Comparison of ENCODE assay signal across 10 cellular contexts in genomic region chr6:27891300-27891913, GRCh38. TPM values are rescaled to one million over a fixed set of nuclear protein-coding genes. Genes with fewer than 3 reads are reported as not detected.
DNase-seq lines count a peak whose midpoint lies in the region; ATAC-seq and TF ChIP-seq lines count a peak whose summit lies in the region.
"Had no signal": no experiment of that assay in that cellular context is flagged by ENCODE, and none has a peak within 500 bp of the region (broad histone marks: within the 10 kb centered on the region; RNA-seq: fewer than 3 reads in every experiment).

No MANE protein-coding gene starts in this region.

- no peak for DNase-seq in GM06990 (ENCODE audit: extremely low read depth, insufficient read length)
- DNase-seq in NAMALWA (ENCODE audit: low spot score) = peak; percentile 84
- DNase-seq in neural progenitor cell (ENCODE audit: low spot score) = no peak
- no peak for DNase-seq in NCI-H510A (lab: John Stamatoyannopoulos, UW)
- no peak for DNase-seq in ACHN

- peak overlapping the region; percentile 69 for H3K27ac Mint-ChIP-seq in dendritic cell treated with granulocyte-macrophage colony-stimulating factor and Interleukin-4, amounts not matched to agents 40 ng/mL and 50 ng/mL, for 4 days
- H3K27ac Mint-ChIP-seq in neural progenitor cell = peak overlapping the region; percentile 14
- H3K27ac Mint-ChIP-seq: T-helper 2 cell treated with Interferon-gamma antibody and Interleukin-4, amounts not matched to agents 5 μg/mL and 100 μg/mL, for 36 hours had no signal

- H3K4me3 Mint-ChIP-seq in dendritic cell treated with granulocyte-macrophage colony-stimulating factor and Interleukin-4, amounts not matched to agents 40 ng/mL and 50 ng/mL, for 4 days = peak overlapping the region; percentile 63
- H3K4me3 Mint-ChIP-seq in neural progenitor cell = no peak overlapping the region
- H3K4me3 Mint-ChIP-seq: T-helper 2 cell treated with Interferon-gamma antibody and Interleukin-4, amounts not matched to agents 5 μg/mL and 100 μg/mL, for 36 hours had no signal

- in situ Hi-C loops in ACHN (cut with HindIII; ENCODE audit: low pct_ligation_motif_present, low pct_unique_long_range_greater_than_20kb, low sequenced_read_pairs) = no loop called here

- H3K36me3 ChIP-seq in GM06990 (ENCODE audit: control insufficient read depth, insufficient read depth, low read length) = no peaks in the 10 kb centered on the region
- no peaks in the 10 kb centered on the region for H3K36me3 ChIP-seq in neural progenitor cell

- H3K9me3 ChIP-seq in neural progenitor cell (ENCODE audit: low read depth) = no peaks in the 10 kb centered on the region

- H3K9ac ChIP-seq in neural progenitor cell = peak overlapping the region; percentile 11

- H3F3A ChIP-seq in neural progenitor cell (ENCODE audit: low read depth) = peaks cover 74% of the 10 kb centered on the region

- peak overlapping the region; percentile 93 for H3K4me2 ChIP-seq in neural progenitor cell

- peaks cover 38% of the 10 kb centered on the region for H3K4me1 Mint-ChIP-seq in dendritic cell treated with granulocyte-macrophage colony-stimulating factor and Interleukin-4, amounts not matched to agents 40 ng/mL and 50 ng/mL, for 4 days (ENCODE audit: low read depth)
- peaks cover 36% of the 10 kb centered on the region for H3K4me1 Mint-ChIP-seq in neural progenitor cell

- peak overlapping the region; percentile 75 for H3K4me3 ChIP-seq in GM06990 (replicated peaks; ENCODE audit: low read depth, low read length)
- H3K4me3 ChIP-seq in neural progenitor cell = peak overlapping the region; percentile 97

- peaks cover 7% of the 10 kb centered on the region for H3K27me3 Mint-ChIP-seq in dendritic cell treated with granulocyte-macrophage colony-stimulating factor and Interleukin-4, amounts not matched to agents 40 ng/mL and 50 ng/mL, for 4 days
- H3K27me3 Mint-ChIP-seq in neural progenitor cell (ENCODE audit: insufficient read depth, low read depth) = peaks cover 12% of the 10 kb centered on the region

- H3K4me1 ChIP-seq in neural progenitor cell = peaks cover 10% of the 10 kb centered on the region

- H3K36me3 Mint-ChIP-seq in dendritic cell treated with granulocyte-macrophage colony-stimulating factor and Interleukin-4, amounts not matched to agents 40 ng/mL and 50 ng/mL, for 4 days (ENCODE audit: low read depth) = no peaks in the 10 kb centered on the region
- no peaks in the 10 kb centered on the region for H3K36me3 Mint-ChIP-seq in neural progenitor cell

- peaks cover 7% of the 10 kb centered on the region for H4K20me1 ChIP-seq in neural progenitor cell (ENCODE audit: low read depth)

- ATAC-seq in GM19328 (IDR thresholded peaks at IDR 0.05; ENCODE audit: unreplicated experiment) (no peak), GM21367 (IDR thresholded peaks at IDR 0.05; ENCODE audit: unreplicated experiment) (no peak)

- intact Hi-C loops in dendritic cell treated with granulocyte-macrophage colony-stimulating factor and Interleukin-4, amounts not matched to agents 40 ng/mL and 50 ng/mL, for 4 days (cut with micrococcal nuclease) = no loop called here

- peaks cover 48% of the 10 kb centered on the region for H3K79me2 ChIP-seq in neural progenitor cell (ENCODE audit: low read depth)

- no peak overlapping the region for H2AFZ ChIP-seq in neural progenitor cell (replicated peaks)

- no peaks in the 10 kb centered on the region for H3K9me3 Mint-ChIP-seq in dendritic cell treated with granulocyte-macrophage colony-stimulating factor and Interleukin-4, amounts not matched to agents 40 ng/mL and 50 ng/mL, for 4 days
- no peaks in the 10 kb centered on the region for H3K9me3 Mint-ChIP-seq in neural progenitor cell
- H3K9me3 Mint-ChIP-seq: T-helper 2 cell treated with Interferon-gamma antibody and Interleukin-4, amounts not matched to agents 5 μg/mL and 100 μg/mL, for 36 hours had no signal

- TF ChIP-seq CTCF in GM06990 (IDR thresholded peaks at IDR 0.05; ENCODE audit: insufficient read depth, low read length, poor library complexity, severe bottlenecking) (no peak), neural progenitor cell (IDR thresholded peaks at IDR 0.05) (no peak)

- H3K27me3 ChIP-seq in GM06990 (replicated peaks; ENCODE audit: control insufficient read depth, insufficient read depth, low read length) (no peaks in the 10 kb centered on the region), neural progenitor cell (no peaks in the 10 kb centered on the region)

- H3K27ac ChIP-seq in neural progenitor cell = peak overlapping the region; percentile 62

RNA-seq across cellular contexts. Expression of gene OR2B2, which starts 20.8 kb away (rescaled TPM):
- not detected in 2 replicates for total RNA-seq in neural progenitor cell (ENCODE audit: low replicate concordance)
- total RNA-seq: lung microvascular endothelial cell had no signal
